Comparison of ENCODE assay signal across 11 cellular contexts in genomic region chr11:117457835-117458234, GRCh38.
A peak's percentile ranks its signal among the peaks of the same experiment; 100 is the strongest.
DNase-seq lines count a peak whose midpoint lies in the region; ATAC-seq and TF ChIP-seq lines count a peak whose summit lies in the region.
"Had no signal": no experiment of that assay in that cellular context is flagged by ENCODE, and none has a peak within 500 bp of the region (broad histone marks: within the 10 kb centered on the region; RNA-seq: fewer than 3 reads in every experiment).

No MANE protein-coding gene starts in this region.

- H3K4me3 ChIP-seq in WERI-Rb-1 (ENCODE audit: low read depth, low read length) (no peak overlapping the region), upper lobe of right lung (no peak overlapping the region), smooth muscle cell (no peak overlapping the region)

- H3K36me3 ChIP-seq in WERI-Rb-1 (no peaks in the 10 kb centered on the region), upper lobe of right lung (no peaks in the 10 kb centered on the region), smooth muscle cell (ENCODE audit: low read depth) (no peaks in the 10 kb centered on the region)

- peak overlapping the region; percentile 73 for H3K27ac Mint-ChIP-seq in activated T-cell treated with anti-CD3 and anti-CD28 coated beads, Interleukin-2, amount 50 U/mL, for 24 hours

- no peak overlapping the region for H3K9ac ChIP-seq in smooth muscle cell (ENCODE audit: low read depth)
- H3K9ac ChIP-seq: parathyroid adenoma had no signal

- ATAC-seq in HG03432 (IDR thresholded peaks at IDR 0.05; ENCODE audit: unreplicated experiment): peak; percentile 39
- ATAC-seq in upper lobe of right lung: peak; percentile 5

- TF ChIP-seq CTCF in WERI-Rb-1 (IDR thresholded peaks at IDR 0.05; ENCODE audit: low read depth, low read length): no peak
- TF ChIP-seq CTCF in upper lobe of right lung (IDR thresholded peaks at IDR 0.05): no peak
- no peak for TF ChIP-seq CTCF in smooth muscle cell (IDR thresholded peaks at IDR 0.05; ENCODE audit: borderline replicate concordance, insufficient read depth, poor library complexity, severe bottlenecking)

- H3K9me3 Mint-ChIP-seq in activated T-cell treated with anti-CD3 and anti-CD28 coated beads, Interleukin-2, amount 50 U/mL, for 24 hours: peaks cover 18% of the 10 kb centered on the region

- H3K36me3 Mint-ChIP-seq in activated T-cell treated with anti-CD3 and anti-CD28 coated beads, Interleukin-2, amount 50 U/mL, for 24 hours (ENCODE audit: low read depth): peaks cover 2% of the 10 kb centered on the region

- intact Hi-C loops in upper lobe of right lung (cut with DNase I): no loop called here

- 85% methylated on average over 9 of the region's 9 CpGs for WGBS in smooth muscle cell (ENCODE audit: low lambda C conversion rate)

- H3K9me3 ChIP-seq in WERI-Rb-1 (ENCODE audit: severe bottlenecking) (peaks cover 7% of the 10 kb centered on the region), upper lobe of right lung (no peaks in the 10 kb centered on the region), smooth muscle cell (replicated peaks; ENCODE audit: low read depth) (no peaks in the 10 kb centered on the region)

- peaks cover 2% of the 10 kb centered on the region for H3K27me3 Mint-ChIP-seq in activated T-cell treated with anti-CD3 and anti-CD28 coated beads, Interleukin-2, amount 50 U/mL, for 24 hours

- H3K27me3 ChIP-seq in WERI-Rb-1 (ENCODE audit: insufficient read depth, low read depth, severe bottlenecking) (no peaks in the 10 kb centered on the region), upper lobe of right lung (no peaks in the 10 kb centered on the region), smooth muscle cell (ENCODE audit: low read depth) (no peaks in the 10 kb centered on the region)

- H3K79me2 ChIP-seq in smooth muscle cell (ENCODE audit: low read depth): no peaks in the 10 kb centered on the region
- H3K79me2 ChIP-seq: parathyroid adenoma had no signal

- H3K4me2 ChIP-seq in smooth muscle cell: no peak overlapping the region

- no peak overlapping the region for H2AFZ ChIP-seq in smooth muscle cell (ENCODE audit: low read depth)
- H2AFZ ChIP-seq: parathyroid adenoma had no signal

- H3K4me1 ChIP-seq in upper lobe of right lung (no peaks in the 10 kb centered on the region), smooth muscle cell (ENCODE audit: low read depth) (no peaks in the 10 kb centered on the region)
- H3K4me1 ChIP-seq: parathyroid adenoma had no signal

- peak overlapping the region; percentile 84 for H3K27ac ChIP-seq in WERI-Rb-1
- no peak overlapping the region for H3K27ac ChIP-seq in upper lobe of right lung
- H3K27ac ChIP-seq in smooth muscle cell (ENCODE audit: low read depth): no peak overlapping the region
- H3K27ac ChIP-seq: parathyroid adenoma had no signal

- no peak overlapping the region for H3K4me3 Mint-ChIP-seq in activated T-cell treated with anti-CD3 and anti-CD28 coated beads, Interleukin-2, amount 50 U/mL, for 24 hours

- H3F3A ChIP-seq in smooth muscle cell (ENCODE audit: low read depth): no peaks in the 10 kb centered on the region

- peaks cover 19% of the 10 kb centered on the region for H3K4me1 Mint-ChIP-seq in activated T-cell treated with anti-CD3 and anti-CD28 coated beads, Interleukin-2, amount 50 U/mL, for 24 hours (ENCODE audit: low read depth)

- DNase-seq in activated T-cell treated with anti-CD3 and anti-CD28 coated beads, Interleukin-2, amount 50 U/mL, for 24 hours: no peak
- no peak for DNase-seq in activated T-cell treated with anti-CD3 and anti-CD28 coated beads for 4 hours
- no peak for DNase-seq in WERI-Rb-1
- peak; percentile 58 for DNase-seq in upper lobe of right lung
- no peak for DNase-seq in OCI-M1 (lab: John Stamatoyannopoulos, UW)
- no peak for DNase-seq in smooth muscle cell (lab: John Stamatoyannopoulos, UW; ENCODE audit: unreplicated experiment)
- no peak for DNase-seq in SKM-1 treated with dmso at 0.1 percent for 144 hours (lab: John Stamatoyannopoulos, UW; ENCODE audit: unreplicated experiment)
- DNase-seq: amniotic stem cell, KG1 had no signal

- H4K20me1 ChIP-seq in smooth muscle cell (ENCODE audit: low read depth): no peaks in the 10 kb centered on the region
